18 cellular contexts compared by ENCODE assay signal in the genomic region with DNA sequence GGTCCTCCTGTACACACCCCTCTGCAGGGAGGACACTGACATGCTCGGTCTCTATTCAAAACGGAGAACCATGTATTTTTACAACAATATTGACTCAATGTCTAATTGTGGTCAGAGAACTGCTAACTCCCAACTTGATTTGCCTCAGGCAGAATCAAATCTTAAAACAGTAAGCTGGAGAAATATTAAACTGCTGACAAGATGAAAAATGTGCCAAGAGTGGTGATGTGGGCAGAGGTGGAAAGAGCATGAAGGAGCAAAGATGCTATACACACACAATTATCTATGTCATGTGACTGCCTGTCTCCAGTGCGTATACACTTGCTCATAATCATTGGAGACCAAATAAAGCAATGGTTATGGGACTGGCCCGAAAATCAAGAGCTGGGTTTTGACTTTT.
DNase-seq lines count a peak whose midpoint lies in the region; ATAC-seq and TF ChIP-seq lines count a peak whose summit lies in the region.
"Had no signal": no experiment of that assay in that cellular context is flagged by ENCODE, and none has a peak within 500 bp of the region (broad histone marks: within the 10 kb centered on the region; RNA-seq: fewer than 3 reads in every experiment).

No MANE protein-coding gene starts in this region.

- intact Hi-C loops in Panc1 (cut with micrococcal nuclease; ENCODE audit: unreplicated experiment) (no loop called here), ovary (cut with DNase I) (no loop called here)

- H3K36me3 ChIP-seq in HEK293 (ENCODE audit: control insufficient read depth in 2 of 2, insufficient read depth in 1 of 2, low read length in 2 of 2) (no peaks in the 10 kb centered on the region), Panc1 (ENCODE audit: control insufficient read depth, insufficient read depth, low read length) (no peaks in the 10 kb centered on the region), osteoblast (ENCODE audit: insufficient read depth, low read length) (no peaks in the 10 kb centered on the region), ovary (no peaks in the 10 kb centered on the region)
- H3K36me3 ChIP-seq: MG63, SJSA1 had no signal

- no TSS peak for BruUV-seq in Panc1 (replicated peaks; lab: Mats Ljungman, UMichigan)

- 0 out of 2 replicates have a peak overlapping the region, but pooled peaks have one; percentile 21 for H3K27ac ChIP-seq in HEK293 (ENCODE audit: extremely low read depth, low read depth, low read length)
- peak overlapping the region; percentile 13; the same call in 1 of the 2 replicates for H3K27ac ChIP-seq in Panc1 (ENCODE audit: low read length)
- H3K27ac ChIP-seq in osteoblast (ENCODE audit: low read depth, low read length) = no peak overlapping the region
- H3K27ac ChIP-seq in ovary = no peak overlapping the region
- H3K27ac ChIP-seq: SJSA1 had no signal

- ATAC-seq in Panc1 = no peak

- H4K20me1 ChIP-seq in osteoblast (ENCODE audit: insufficient read depth, low read length) = no peaks in the 10 kb centered on the region

- H3K79me2 ChIP-seq in osteoblast (ENCODE audit: insufficient read depth, low read length) = no peaks in the 10 kb centered on the region

- peaks cover 20% of the 10 kb centered on the region for H3K4me1 ChIP-seq in HEK293 (ENCODE audit: control insufficient read depth, insufficient read depth, low read length)
- H3K4me1 ChIP-seq in Panc1 (ENCODE audit: control insufficient read depth, insufficient read depth, low read length) = peaks cover 9% of the 10 kb centered on the region
- no peaks in the 10 kb centered on the region for H3K4me1 ChIP-seq in osteoblast (ENCODE audit: insufficient read depth, low read length)
- H3K4me1 ChIP-seq in ovary (ENCODE audit: insufficient read depth) = no peaks in the 10 kb centered on the region

- H3K9me3 ChIP-seq in HEK293 (ENCODE audit: control insufficient read depth, insufficient read depth, low read depth, low read length) (no peaks in the 10 kb centered on the region), Panc1 (ENCODE audit: control insufficient read depth, insufficient read depth, low read depth, low read length) (peaks cover 2% of the 10 kb centered on the region; the same call in 1 of the 2 replicates), osteoblast (ENCODE audit: low read depth, low read length) (no peaks in the 10 kb centered on the region), ovary (no peaks in the 10 kb centered on the region)
- H3K9me3 ChIP-seq: SJSA1 had no signal

- TF ChIP-seq POLR2A in ovary (IDR thresholded peaks at IDR 0.05) = no peak

- CTCF ChIA-PET in HEK293 (lab: Yijun Ruan, JAX) = interaction anchor here (0.5 kb wide), 1 partner anchor 43 kb away, joined by 4 read pairs; no protein-coding TSS in a partner anchor
- CTCF ChIA-PET in Panc1 (lab: Charles Lee) = no interaction called here

- WGBS in ovary, 3 donors = 86 to 90% (median 87%) methylated on average over 4 of the region's 4 CpGs

- H3K27me3 ChIP-seq in Panc1 (ENCODE audit: control insufficient read depth, insufficient read depth, low read length) = no peaks in the 10 kb centered on the region
- no peaks in the 10 kb centered on the region for H3K27me3 ChIP-seq in osteoblast (ENCODE audit: insufficient read depth, low read length)
- H3K27me3 ChIP-seq in ovary = no peaks in the 10 kb centered on the region
- H3K27me3 ChIP-seq: MG63, SJSA1 had no signal

- POLR2A ChIA-PET in HEK293 (lab: Yijun Ruan, JAX) = no interaction called here
- POLR2A ChIA-PET in Panc1 (lab: Charles Lee) = no interaction called here

- in situ Hi-C loops in Panc1 (cut with HindIII; ENCODE audit: low pct_unique_long_range_greater_than_20kb, low sequenced_read_pairs) = no loop called here

- H2AFZ ChIP-seq in osteoblast (ENCODE audit: low read length) = peak overlapping the region; percentile 34

- no peak overlapping the region for H3K4me3 ChIP-seq in HEK293 (ENCODE audit: low read depth, low read length)
- no peak overlapping the region for H3K4me3 ChIP-seq in Panc1 (ENCODE audit: low read depth in 2 of 2, low read length in 2 of 2)
- no peak overlapping the region for H3K4me3 ChIP-seq in epithelial cell of esophagus (ENCODE audit: low read length)
- no peak overlapping the region for H3K4me3 ChIP-seq in osteoblast (ENCODE audit: insufficient read depth, low read length)
- H3K4me3 ChIP-seq in ovary = no peak overlapping the region
- H3K4me3 ChIP-seq in foreskin fibroblast (ENCODE audit: low read depth in 1 of 2, low read length in 2 of 2) = no peak overlapping the region
- H3K4me3 ChIP-seq: MG63, SJSA1 had no signal

- DNase-seq in Panc1 (ENCODE audit: low read depth, low spot score) (no peak), epithelial cell of esophagus (ENCODE audit: low read depth) (peak; percentile 39), osteoblast (ENCODE audit: insufficient read length, low spot score, missing footprints) (peak; percentile 0), ovary (no peak), foreskin fibroblast (no peak)
- DNase-seq in stimulated activated CD4-positive, alpha-beta T cell treated with anti-CD3 and anti-CD28 coated beads, Interleukin-1b, Interleukin-23, amount 100 ng/mL, for 48 hours = no peak
- DNase-seq: ACHN, C1 segment of cervical spinal cord, DMS79, MG63, NCI-H1048, NCI-H1436, NCI-H2081, NCI-H2171 treated with DMSO at 0.1 percent for 48 hours, NCI-H446 treated with DMSO at 0.1 percent for 48 hours, OCI-M1 had no signal

- TF ChIP-seq CTCF in HEK293 (tag by site-specific recombination; IDR thresholded peaks at IDR 0.05) (no peak), Panc1 (IDR thresholded peaks at IDR 0.05) (no peak), epithelial cell of esophagus (IDR thresholded peaks at IDR 0.05; ENCODE audit: insufficient read depth, low read depth, low read length, missing control alignments) (no peak), osteoblast (IDR thresholded peaks at IDR 0.05; ENCODE audit: extremely low read depth, low read depth, low read length) (no peak), ovary (IDR thresholded peaks at IDR 0.05) (no peak), foreskin fibroblast (IDR thresholded peaks at IDR 0.05; ENCODE audit: low read depth, low read length) (no peak)

- TF ChIP-seq EP300 in ovary (IDR thresholded peaks at IDR 0.05) = no peak

- no peak overlapping the region for H3K4me2 ChIP-seq in osteoblast (ENCODE audit: insufficient read depth, low read length)

TF ChIP-seq in HEK293, 187 proteins besides CTCF, POLR2A, EP300 and RAD21 (continues in another document):
- TF ChIP-seq SALL2 (tag by site-specific recombination; IDR thresholded peaks at IDR 0.05; ENCODE audit: borderline replicate concordance) (no peak), IKZF3 (tag by site-specific recombination; IDR thresholded peaks at IDR 0.05) (no peak), ZNF544 (tag by site-specific recombination; IDR thresholded peaks at IDR 0.05) (no peak), ZNF24 (tag by site-specific recombination; IDR thresholded peaks at IDR 0.05) (no peak), ZNF629 (tag by site-specific recombination; IDR thresholded peaks at IDR 0.05) (no peak), ZNF10 (tag by site-specific recombination; IDR thresholded peaks at IDR 0.05) (no peak), ZSCAN30 (tag by site-specific recombination; IDR thresholded peaks at IDR 0.05) (no peak), ZNF341 (tag by site-specific recombination; IDR thresholded peaks at IDR 0.05; ENCODE audit: low read depth) (no peak), ZNF426 (tag by site-specific recombination; IDR thresholded peaks at IDR 0.05) (no peak), ZNF777 (tag by site-specific recombination; IDR thresholded peaks at IDR 0.05; ENCODE audit: borderline replicate concordance) (no peak), ZNF560 (tag by site-specific recombination; IDR thresholded peaks at IDR 0.05; ENCODE audit: borderline replicate concordance) (no peak), SETDB1 (IDR thresholded peaks at IDR 0.05; ENCODE audit: insufficient read length, low read length) (no peak), GLIS1 (tag by site-specific recombination; IDR thresholded peaks at IDR 0.05) (no peak)
- TF ChIP-seq, protein P1, sequence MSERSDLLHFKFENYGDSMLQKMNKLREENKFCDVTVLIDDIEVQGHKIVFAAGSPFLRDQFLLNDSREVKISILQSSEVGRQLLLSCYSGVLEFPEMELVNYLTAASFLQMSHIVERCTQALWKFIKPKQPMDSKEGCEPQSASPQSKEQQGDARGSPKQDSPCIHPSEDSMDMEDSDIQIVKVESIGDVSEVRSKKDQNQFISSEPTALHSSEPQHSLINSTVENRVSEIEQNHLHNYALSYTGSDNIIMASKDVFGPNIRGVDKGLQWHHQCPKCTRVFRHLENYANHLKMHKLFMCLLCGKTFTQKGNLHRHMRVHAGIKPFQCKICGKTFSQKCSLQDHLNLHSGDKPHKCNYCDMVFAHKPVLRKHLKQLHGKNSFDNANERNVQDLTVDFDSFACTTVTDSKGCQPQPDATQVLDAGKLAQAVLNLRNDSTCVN (tag by site-specific recombination; optimal IDR thresholded peaks at IDR 0.05) = no peak
- TF ChIP-seq, protein P2, sequence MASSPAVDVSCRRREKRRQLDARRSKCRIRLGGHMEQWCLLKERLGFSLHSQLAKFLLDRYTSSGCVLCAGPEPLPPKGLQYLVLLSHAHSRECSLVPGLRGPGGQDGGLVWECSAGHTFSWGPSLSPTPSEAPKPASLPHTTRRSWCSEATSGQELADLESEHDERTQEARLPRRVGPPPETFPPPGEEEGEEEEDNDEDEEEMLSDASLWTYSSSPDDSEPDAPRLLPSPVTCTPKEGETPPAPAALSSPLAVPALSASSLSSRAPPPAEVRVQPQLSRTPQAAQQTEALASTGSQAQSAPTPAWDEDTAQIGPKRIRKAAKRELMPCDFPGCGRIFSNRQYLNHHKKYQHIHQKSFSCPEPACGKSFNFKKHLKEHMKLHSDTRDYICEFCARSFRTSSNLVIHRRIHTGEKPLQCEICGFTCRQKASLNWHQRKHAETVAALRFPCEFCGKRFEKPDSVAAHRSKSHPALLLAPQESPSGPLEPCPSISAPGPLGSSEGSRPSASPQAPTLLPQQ (tag by site-specific recombination; IDR thresholded peaks at IDR 0.05) = no peak
- TF ChIP-seq, protein P3, sequence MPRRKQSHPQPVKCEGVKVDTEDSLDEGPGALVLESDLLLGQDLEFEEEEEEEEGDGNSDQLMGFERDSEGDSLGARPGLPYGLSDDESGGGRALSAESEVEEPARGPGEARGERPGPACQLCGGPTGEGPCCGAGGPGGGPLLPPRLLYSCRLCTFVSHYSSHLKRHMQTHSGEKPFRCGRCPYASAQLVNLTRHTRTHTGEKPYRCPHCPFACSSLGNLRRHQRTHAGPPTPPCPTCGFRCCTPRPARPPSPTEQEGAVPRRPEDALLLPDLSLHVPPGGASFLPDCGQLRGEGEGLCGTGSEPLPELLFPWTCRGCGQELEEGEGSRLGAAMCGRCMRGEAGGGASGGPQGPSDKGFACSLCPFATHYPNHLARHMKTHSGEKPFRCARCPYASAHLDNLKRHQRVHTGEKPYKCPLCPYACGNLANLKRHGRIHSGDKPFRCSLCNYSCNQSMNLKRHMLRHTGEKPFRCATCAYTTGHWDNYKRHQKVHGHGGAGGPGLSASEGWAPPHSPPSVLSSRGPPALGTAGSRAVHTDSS (tag by site-specific recombination; IDR thresholded peaks at IDR 0.05) = no peak

Comparison
In these comparisons a context has a peak if more than half of its experiments do, and no peak if none do; other contexts are left out.
1. H3K27ac ChIP-seq: peak in HEK293 (single experiment) and Panc1 (single experiment); none in osteoblast (single experiment) and ovary (0 of 2).
2. DNase-seq: peak in epithelial cell of esophagus (single experiment) and osteoblast (single experiment); none in Panc1 (single experiment), ovary (0 of 5), foreskin fibroblast (0 of 2) and stimulated activated CD4-positive, alpha-beta T cell treated with anti-CD3 and anti-CD28 coated beads, Interleukin-1b, Interleukin-23, amount 100 ng/mL, for 48 hours (single experiment).